ENCODE assay signal across 1 cellular context in the genomic region with DNA sequence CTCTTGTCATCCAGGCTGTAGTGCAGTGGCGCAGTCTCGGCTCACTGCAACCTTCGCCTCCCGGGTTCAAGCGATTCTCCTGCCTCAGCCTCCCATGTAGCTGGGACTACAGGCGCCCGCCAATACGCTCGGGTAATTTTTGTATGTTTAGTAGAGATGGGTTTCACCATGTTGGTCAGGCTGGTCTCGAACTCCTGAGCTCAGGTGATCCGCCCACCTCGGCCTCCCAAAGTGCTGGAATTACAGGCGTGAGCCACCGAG.
TF ChIP-seq lines count a peak whose summit lies in the region.

No MANE protein-coding gene starts in this region.

TF ChIP-seq in GM12878, 131 proteins besides CTCF, POLR2A, EP300 and RAD21:
- TF ChIP-seq NBN (IDR thresholded peaks at IDR 0.05) (0 out of 2 replicates have a peak, but pooled peaks have one; percentile 12), HDGF (IDR thresholded peaks at IDR 0.05) (0 out of 2 replicates have a peak, but pooled peaks have one; percentile 4)
- TF ChIP-seq, protein P1, sequence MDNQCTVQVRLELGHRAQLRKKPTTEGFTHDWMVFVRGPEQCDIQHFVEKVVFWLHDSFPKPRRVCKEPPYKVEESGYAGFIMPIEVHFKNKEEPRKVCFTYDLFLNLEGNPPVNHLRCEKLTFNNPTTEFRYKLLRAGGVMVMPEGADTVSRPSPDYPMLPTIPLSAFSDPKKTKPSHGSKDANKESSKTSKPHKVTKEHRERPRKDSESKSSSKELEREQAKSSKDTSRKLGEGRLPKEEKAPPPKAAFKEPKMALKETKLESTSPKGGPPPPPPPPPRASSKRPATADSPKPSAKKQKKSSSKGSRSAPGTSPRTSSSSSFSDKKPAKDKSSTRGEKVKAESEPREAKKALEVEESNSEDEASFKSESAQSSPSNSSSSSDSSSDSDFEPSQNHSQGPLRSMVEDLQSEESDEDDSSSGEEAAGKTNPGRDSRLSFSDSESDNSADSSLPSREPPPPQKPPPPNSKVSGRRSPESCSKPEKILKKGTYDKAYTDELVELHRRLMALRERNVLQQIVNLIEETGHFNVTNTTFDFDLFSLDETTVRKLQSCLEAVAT (IDR thresholded peaks at IDR 0.05) = peak; percentile 96
- TF ChIP-seq, protein P2, sequence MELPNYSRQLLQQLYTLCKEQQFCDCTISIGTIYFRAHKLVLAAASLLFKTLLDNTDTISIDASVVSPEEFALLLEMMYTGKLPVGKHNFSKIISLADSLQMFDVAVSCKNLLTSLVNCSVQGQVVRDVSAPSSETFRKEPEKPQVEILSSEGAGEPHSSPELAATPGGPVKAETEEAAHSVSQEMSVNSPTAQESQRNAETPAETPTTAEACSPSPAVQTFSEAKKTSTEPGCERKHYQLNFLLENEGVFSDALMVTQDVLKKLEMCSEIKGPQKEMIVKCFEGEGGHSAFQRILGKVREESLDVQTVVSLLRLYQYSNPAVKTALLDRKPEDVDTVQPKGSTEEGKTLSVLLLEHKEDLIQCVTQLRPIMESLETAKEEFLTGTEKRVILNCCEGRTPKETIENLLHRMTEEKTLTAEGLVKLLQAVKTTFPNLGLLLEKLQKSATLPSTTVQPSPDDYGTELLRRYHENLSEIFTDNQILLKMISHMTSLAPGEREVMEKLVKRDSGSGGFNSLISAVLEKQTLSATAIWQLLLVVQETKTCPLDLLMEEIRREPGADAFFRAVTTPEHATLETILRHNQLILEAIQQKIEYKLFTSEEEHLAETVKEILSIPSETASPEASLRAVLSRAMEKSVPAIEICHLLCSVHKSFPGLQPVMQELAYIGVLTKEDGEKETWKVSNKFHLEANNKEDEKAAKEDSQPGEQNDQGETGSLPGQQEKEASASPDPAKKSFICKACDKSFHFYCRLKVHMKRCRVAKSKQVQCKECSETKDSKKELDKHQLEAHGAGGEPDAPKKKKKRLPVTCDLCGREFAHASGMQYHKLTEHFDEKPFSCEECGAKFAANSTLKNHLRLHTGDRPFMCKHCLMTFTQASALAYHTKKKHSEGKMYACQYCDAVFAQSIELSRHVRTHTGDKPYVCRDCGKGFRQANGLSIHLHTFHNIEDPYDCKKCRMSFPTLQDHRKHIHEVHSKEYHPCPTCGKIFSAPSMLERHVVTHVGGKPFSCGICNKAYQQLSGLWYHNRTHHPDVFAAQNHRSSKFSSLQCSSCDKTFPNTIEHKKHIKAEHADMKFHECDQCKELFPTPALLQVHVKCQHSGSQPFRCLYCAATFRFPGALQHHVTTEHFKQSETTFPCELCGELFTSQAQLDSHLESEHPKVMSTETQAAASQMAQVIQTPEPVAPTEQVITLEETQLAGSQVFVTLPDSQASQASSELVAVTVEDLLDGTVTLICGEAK (IDR thresholded peaks at IDR 0.05; ENCODE audit: borderline replicate concordance) = 0 out of 2 replicates have a peak, but pooled peaks have one; percentile 0
